22 cellular contexts compared by ENCODE assay signal in the genomic region with DNA sequence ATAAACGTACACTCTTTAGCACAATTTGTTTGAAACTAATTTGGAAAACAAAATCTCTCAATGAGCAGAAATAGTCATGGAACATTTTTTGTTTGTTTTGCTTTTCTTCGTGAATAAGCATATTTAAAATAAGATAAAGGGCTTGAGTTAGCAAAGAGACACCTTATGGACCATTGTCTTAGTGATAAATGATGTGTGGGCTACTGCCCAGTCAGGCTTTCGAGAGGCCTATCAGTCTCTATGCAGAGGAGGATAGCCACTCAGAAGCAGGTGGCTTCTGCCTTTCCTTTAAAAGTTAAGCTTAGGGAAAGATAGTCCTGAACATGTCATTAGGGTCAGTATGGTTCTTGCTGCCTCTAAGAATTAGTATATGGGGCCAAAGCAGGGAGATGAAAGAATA. TPM values are rescaled to one million over a fixed set of nuclear protein-coding genes. Genes with fewer than 3 reads are reported as not detected.
A peak's percentile ranks its signal among the peaks of the same experiment; 100 is the strongest.
DNase-seq lines count a peak whose midpoint lies in the region; ATAC-seq and TF ChIP-seq lines count a peak whose summit lies in the region.
"Had no signal": no experiment of that assay in that cellular context is flagged by ENCODE, and none has a peak within 500 bp of the region (broad histone marks: within the 10 kb centered on the region; RNA-seq: fewer than 3 reads in every experiment).

No MANE protein-coding gene starts in this region.

- H4K20me1 ChIP-seq in hepatocyte (ENCODE audit: insufficient read depth, poor library complexity, severe bottlenecking) = peaks cover 16% of the 10 kb centered on the region

- H3K27ac ChIP-seq in hepatocyte = no peak overlapping the region
- H3K27ac ChIP-seq: cardiac muscle cell, spleen, upper lobe of left lung had no signal

- peak overlapping the region; percentile 95 for H3K4me3 Mint-ChIP-seq in activated T-cell treated with anti-CD3 and anti-CD28 coated beads, Interleukin-2, amount 50 U/mL, for 24 hours
- H3K4me3 Mint-ChIP-seq in WTC11 = peak overlapping the region; percentile 92
- H3K4me3 Mint-ChIP-seq in nephron progenitor cell = peak overlapping the region; percentile 94

- POLR2A ChIA-PET in WTC11 (lab: Charles Lee) (no interaction called here), GM10248 (lab: Yijun Ruan, JAX) (interaction anchor here (1.0 to 1.3 kb wide), 2 partner anchors 14 to 127 kb away, joined by 3 read pairs; no protein-coding TSS in a partner anchor)

- H3K27me3 ChIP-seq in hepatocyte = no peaks in the 10 kb centered on the region
- H3K27me3 ChIP-seq: cardiac muscle cell, spleen, upper lobe of left lung had no signal

- H3K4me1 ChIP-seq in hepatocyte (ENCODE audit: insufficient read depth) = peaks cover 17% of the 10 kb centered on the region

- H3K36me3 Mint-ChIP-seq in activated T-cell treated with anti-CD3 and anti-CD28 coated beads, Interleukin-2, amount 50 U/mL, for 24 hours (ENCODE audit: low read depth) = peaks cover 14% of the 10 kb centered on the region
- H3K36me3 Mint-ChIP-seq in WTC11 (no peaks in the 10 kb centered on the region), nephron progenitor cell (ENCODE audit: low read depth) (no peaks in the 10 kb centered on the region)
- H3K36me3 Mint-ChIP-seq: mesothelial cell of epicardium had no signal

- 77% methylated on average over 3 of the region's 3 CpGs for WGBS in hepatocyte (ENCODE audit: low lambda C conversion rate, missing lambda C conversion rate)

- H3K4me1 Mint-ChIP-seq in activated T-cell treated with anti-CD3 and anti-CD28 coated beads, Interleukin-2, amount 50 U/mL, for 24 hours (ENCODE audit: low read depth) = peaks cover 27% of the 10 kb centered on the region
- peaks cover 20% of the 10 kb centered on the region for H3K4me1 Mint-ChIP-seq in WTC11
- peaks cover 31% of the 10 kb centered on the region for H3K4me1 Mint-ChIP-seq in nephron progenitor cell

- no peaks in the 10 kb centered on the region for H3K36me3 ChIP-seq in hepatocyte (replicated peaks; ENCODE audit: insufficient read depth, low read depth)
- H3K36me3 ChIP-seq: cardiac muscle cell, spleen, upper lobe of left lung had no signal

- no peaks in the 10 kb centered on the region for H3K9me3 Mint-ChIP-seq in activated T-cell treated with anti-CD3 and anti-CD28 coated beads, Interleukin-2, amount 50 U/mL, for 24 hours
- H3K9me3 Mint-ChIP-seq in WTC11 = no peaks in the 10 kb centered on the region
- no peaks in the 10 kb centered on the region for H3K9me3 Mint-ChIP-seq in nephron progenitor cell
- H3K9me3 Mint-ChIP-seq: activated CD8-positive, alpha-beta T cell treated with anti-CD3 and anti-CD28 coated beads for 36 hours; endodermal cell; mesothelial cell of epicardium had no signal

- H2AFZ ChIP-seq in hepatocyte = no peak overlapping the region

- H3K9me3 ChIP-seq in hepatocyte (ENCODE audit: low read depth) = no peaks in the 10 kb centered on the region
- H3K9me3 ChIP-seq: spleen, upper lobe of left lung had no signal

- ATAC-seq in WTC11 (no peak), GM19452 (IDR thresholded peaks at IDR 0.05; ENCODE audit: unreplicated experiment) (no peak)
- ATAC-seq: activated CD8-positive, alpha-beta T cell treated with anti-CD3 and anti-CD28 coated beads for 36 hours; esophagus mucosa; left ventricle myocardium superior; right cardiac atrium had no signal

- no peak overlapping the region for H3K27ac Mint-ChIP-seq in activated T-cell treated with anti-CD3 and anti-CD28 coated beads, Interleukin-2, amount 50 U/mL, for 24 hours
- H3K27ac Mint-ChIP-seq in WTC11 (no peak overlapping the region), nephron progenitor cell (no peak overlapping the region)
- H3K27ac Mint-ChIP-seq: activated CD8-positive, alpha-beta T cell treated with anti-CD3 and anti-CD28 coated beads for 36 hours; endodermal cell; mesothelial cell of epicardium had no signal

- no peak overlapping the region for H3K4me3 ChIP-seq in hepatocyte

- H3K9me2 ChIP-seq in hepatocyte (replicated peaks; ENCODE audit: insufficient read depth) = no peaks in the 10 kb centered on the region

- peaks cover 9% of the 10 kb centered on the region for H3K27me3 Mint-ChIP-seq in activated T-cell treated with anti-CD3 and anti-CD28 coated beads, Interleukin-2, amount 50 U/mL, for 24 hours
- H3K27me3 Mint-ChIP-seq in WTC11 (ENCODE audit: low read depth) = peaks cover 20% of the 10 kb centered on the region
- peaks cover 21% of the 10 kb centered on the region for H3K27me3 Mint-ChIP-seq in nephron progenitor cell (ENCODE audit: low read depth, poor library complexity)

- TF ChIP-seq CTCF in WTC11 (IDR thresholded peaks at IDR 0.05) = no peak
- no peak for TF ChIP-seq CTCF in hepatocyte (IDR thresholded peaks at IDR 0.05; ENCODE audit: poor library complexity)
- TF ChIP-seq CTCF in nephron progenitor cell (IDR thresholded peaks at IDR 0.05) = no peak
- no peak for TF ChIP-seq CTCF in GM10248 (IDR thresholded peaks at IDR 0.05; ENCODE audit: control extremely low read depth, extremely low read depth, low read depth, missing control alignments)

- H3K4me2 ChIP-seq in hepatocyte = peak overlapping the region; percentile 97

- DNase-seq in activated T-cell treated with anti-CD3 and anti-CD28 coated beads, Interleukin-2, amount 50 U/mL, for 24 hours = no peak
- DNase-seq in activated T-cell treated with anti-CD3 and anti-CD28 coated beads, Interleukin-2, amount 50 U/mL, for 1 hour = no peak
- DNase-seq in WTC11 (ENCODE audit: low spot score) (no peak), hepatocyte (ENCODE audit: low spot score) (no peak), nephron progenitor cell (no peak), GM10248 (ENCODE audit: extremely low spot score) (no peak), dedifferentiated amniotic fluid mesenchymal stem cell (ENCODE audit: extremely low spot score) (no peak)
- DNase-seq: cortex of kidney, foreskin melanocyte, left ventricle myocardium superior, NCI-H1105, NCI-H187 treated with DMSO at 0.1 percent for 48 hours, Right ventricle myocardium superior, spleen had no signal

- peaks cover 23% of the 10 kb centered on the region for H3K79me2 ChIP-seq in hepatocyte

- CTCF ChIA-PET in WTC11 (lab: Charles Lee) = interaction anchor here (0.5 to 2.8 kb wide), 14 partner anchors 10 to 1050 kb away, joined by 3 to 18 read pairs (median 4); no protein-coding TSS in a partner anchor
- CTCF ChIA-PET in GM10248 (lab: Yijun Ruan, JAX) = interaction anchor here (0.9 to 2.8 kb wide), 8 partner anchors 10 to 177 kb away, joined by 3 to 14 read pairs (median 4); no protein-coding TSS in a partner anchor

TF ChIP-seq in WTC11, 78 proteins besides CTCF, POLR2A, EP300 and RAD21:
- TF ChIP-seq GRHL2 (CRISPR knock-in tag; IDR thresholded peaks at IDR 0.05; ENCODE audit: insufficient replicate concordance, severe bottlenecking) = no peak
- TF ChIP-seq ZNF317 (CRISPR knock-in tag; IDR thresholded peaks at IDR 0.05; ENCODE audit: borderline replicate concordance, low read depth) = no peak
- no peak for TF ChIP-seq GTF2I (CRISPR knock-in tag; conservative IDR thresholded peaks at IDR 0.05)
- TF ChIP-seq RORB (CRISPR knock-in tag; IDR thresholded peaks at IDR 0.05) = no peak
- TF ChIP-seq ZNF263 (CRISPR knock-in tag; IDR thresholded peaks at IDR 0.05; ENCODE audit: low read depth) = no peak
- no peak for TF ChIP-seq NFATC4 (CRISPR knock-in tag; IDR thresholded peaks at IDR 0.05)

RNA-seq across cellular contexts. Expression of a gene that starts 2.1 kb away (rescaled TPM):
- 20.1 to 23.9 TPM (median 21.5 TPM) in 3 replicates for total RNA-seq in WTC11 (2021)
- 53.1 and 66.3 TPM in 2 replicates for total RNA-seq in hepatocyte
- polyA plus RNA-seq in hepatocyte = 13.3 and 15.4 TPM in 2 replicates
